11 cellular contexts compared by ENCODE assay signal in the genomic region with DNA sequence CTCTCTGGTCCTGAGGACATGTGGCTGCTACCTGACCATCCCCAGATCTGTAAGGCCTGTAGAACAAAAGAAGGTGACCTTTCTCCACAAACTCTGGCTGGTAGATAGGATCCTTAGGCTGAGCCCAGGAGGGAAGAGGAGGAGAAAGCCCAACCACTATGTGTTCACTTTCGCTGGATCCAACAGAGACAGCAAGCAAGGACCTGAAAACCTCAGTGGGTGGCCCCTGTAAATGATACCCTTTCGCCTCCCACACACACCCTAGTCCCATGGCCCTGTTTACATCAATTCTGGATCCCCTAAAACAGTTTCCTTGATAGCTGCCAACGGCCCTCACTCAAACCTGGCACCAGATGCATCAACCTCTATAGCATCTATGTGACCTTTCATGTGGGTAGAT. TPM values are rescaled to one million over a fixed set of nuclear protein-coding genes. Genes with fewer than 3 reads are reported as not detected.
A peak's percentile ranks its signal among the peaks of the same experiment; 100 is the strongest.
DNase-seq lines count a peak whose midpoint lies in the region; ATAC-seq and TF ChIP-seq lines count a peak whose summit lies in the region.
"Had no signal": no experiment of that assay in that cellular context is flagged by ENCODE, and none has a peak within 500 bp of the region (broad histone marks: within the 10 kb centered on the region; RNA-seq: fewer than 3 reads in every experiment).

No MANE protein-coding gene starts in this region.

- peaks cover 84% of the 10 kb centered on the region for H3K4me1 Mint-ChIP-seq in CD8-positive, alpha-beta T cell (ENCODE audit: low read depth)
- peaks cover 42% of the 10 kb centered on the region for H3K4me1 Mint-ChIP-seq in nephron

- H3K9me3 Mint-ChIP-seq in CD8-positive, alpha-beta T cell = no peaks in the 10 kb centered on the region
- no peaks in the 10 kb centered on the region for H3K9me3 Mint-ChIP-seq in activated naive CD4-positive, alpha-beta T cell treated with anti-CD3 and anti-CD28 coated beads, Interleukin-2, amount 50 U/mL, for 72 hours
- H3K9me3 Mint-ChIP-seq in nephron = no peaks in the 10 kb centered on the region
- H3K9me3 Mint-ChIP-seq: neural crest cell had no signal

- H3K4me3 ChIP-seq in CD8-positive, alpha-beta T cell (ENCODE audit: low read depth, low read length) = peak overlapping the region; percentile 7
- no peak overlapping the region for H3K4me3 ChIP-seq in HEK293 (ENCODE audit: low read depth, low read length)

- no peak overlapping the region for H3K27ac ChIP-seq in CD8-positive, alpha-beta T cell (ENCODE audit: low read depth, low read length)
- no peak overlapping the region for H3K27ac ChIP-seq in HEK293 (ENCODE audit: extremely low read depth, low read depth, low read length)

- ATAC-seq in CD8-positive, alpha-beta T cell = no peak
- peak in 1 of 2 donors; percentile 16 for ATAC-seq in activated naive CD4-positive, alpha-beta T cell treated with anti-CD3 and anti-CD28 coated beads, Interleukin-2, amount 50 U/mL, for 72 hours

- H3K27me3 ChIP-seq in CD8-positive, alpha-beta T cell (ENCODE audit: insufficient read depth, low read length) = no peaks in the 10 kb centered on the region

- no peaks in the 10 kb centered on the region for H3K27me3 Mint-ChIP-seq in CD8-positive, alpha-beta T cell (ENCODE audit: low read depth)
- H3K27me3 Mint-ChIP-seq in nephron (ENCODE audit: low read depth) = no peaks in the 10 kb centered on the region

- no peaks in the 10 kb centered on the region for H3K9me3 ChIP-seq in CD8-positive, alpha-beta T cell (ENCODE audit: low read length)
- no peaks in the 10 kb centered on the region for H3K9me3 ChIP-seq in HEK293 (ENCODE audit: control insufficient read depth, insufficient read depth, low read depth, low read length)

- peaks cover 86% of the 10 kb centered on the region for H3K4me1 ChIP-seq in CD8-positive, alpha-beta T cell (ENCODE audit: insufficient read depth, low read length)
- 0 out of 2 replicates have a peak, but pooled peaks cover 2% of the 10 kb centered on the region for H3K4me1 ChIP-seq in HEK293 (ENCODE audit: control insufficient read depth, insufficient read depth, low read length)

- no peaks in the 10 kb centered on the region for H3K36me3 ChIP-seq in CD8-positive, alpha-beta T cell (ENCODE audit: insufficient read depth, low read length)
- H3K36me3 ChIP-seq in HEK293 (ENCODE audit: control insufficient read depth in 2 of 2, insufficient read depth in 1 of 2, low read length in 2 of 2) = peaks cover 0 to 1% of the 10 kb centered on the region in 2 experiments; a peak in 1 of 3 replicates

- intact Hi-C loops in CD8-positive, alpha-beta T cell (cut with DNase I, micrococcal nuclease) = loop anchor here in 1 of 2 experiments (5.0 kb wide), 1 partner anchor 897 kb away; no protein-coding TSS in a partner anchor

- DNase-seq in CD8-positive, alpha-beta T cell = no peak
- DNase-seq in activated naive CD4-positive, alpha-beta T cell treated with anti-CD3 and anti-CD28 coated beads, Interleukin-2, amount 50 U/mL, for 72 hours (ENCODE audit: low spot score in 2 of 2) = no peak
- no peak for DNase-seq in SIG-M5 (lab: John Stamatoyannopoulos, UW)
- no peak for DNase-seq in nucleus accumbens (lab: John Stamatoyannopoulos, UW)
- no peak for DNase-seq in NCI-H187 (lab: John Stamatoyannopoulos, UW)
- DNase-seq in stimulated activated CD4-positive, alpha-beta T cell treated with anti-CD3 and anti-CD28 coated beads, Interleukin-2, amount 100 ng/mL, for 24 hours = no peak
- DNase-seq: DMS79, NCI-H2029 treated with DMSO at 0.1 percent for 48 hours had no signal

- POLR2A ChIA-PET in CD8-positive, alpha-beta T cell (lab: Charles Lee) = interaction anchor here (1.3 to 1.5 kb wide), 2 partner anchors 10 to 11 kb away, joined by 3 to 4 read pairs; no protein-coding TSS in a partner anchor
- POLR2A ChIA-PET in HEK293 (lab: Yijun Ruan, JAX) = no interaction called here

- no peak for TF ChIP-seq CTCF in CD8-positive, alpha-beta T cell (IDR thresholded peaks at IDR 0.05)
- TF ChIP-seq CTCF in HEK293 (tag by site-specific recombination; IDR thresholded peaks at IDR 0.05) = no peak
- TF ChIP-seq CTCF in nephron (IDR thresholded peaks at IDR 0.05; ENCODE audit: unreplicated experiment in 3 of 3) = no peak

- peak overlapping the region; percentile 82 for H3K27ac Mint-ChIP-seq in CD8-positive, alpha-beta T cell
- peak overlapping the region; percentile 45 to 78 for H3K27ac Mint-ChIP-seq in activated naive CD4-positive, alpha-beta T cell treated with anti-CD3 and anti-CD28 coated beads, Interleukin-2, amount 50 U/mL, for 72 hours
- H3K27ac Mint-ChIP-seq in nephron = peak overlapping the region in 2 of 3 experiments; percentile 10 to 51

- CTCF ChIA-PET in CD8-positive, alpha-beta T cell (lab: Charles Lee) = no interaction called here
- CTCF ChIA-PET in HEK293 (lab: Yijun Ruan, JAX) = no interaction called here

- peaks cover 6% of the 10 kb centered on the region for H3K36me3 Mint-ChIP-seq in CD8-positive, alpha-beta T cell
- H3K36me3 Mint-ChIP-seq in activated naive CD4-positive, alpha-beta T cell treated with anti-CD3 and anti-CD28 coated beads, Interleukin-2, amount 50 U/mL, for 72 hours = peaks cover 4 to 11% of the 10 kb centered on the region in 2 donors
- no peaks in the 10 kb centered on the region for H3K36me3 Mint-ChIP-seq in nephron (ENCODE audit: low read depth)

- H3K4me3 Mint-ChIP-seq in CD8-positive, alpha-beta T cell = peak overlapping the region; percentile 51
- H3K4me3 Mint-ChIP-seq in nephron = no peak overlapping the region
- H3K4me3 Mint-ChIP-seq: neural crest cell had no signal

TF ChIP-seq in HEK293, 187 proteins besides CTCF, POLR2A, EP300 and RAD21:
- TF ChIP-seq ZIC2 (tag by site-specific recombination; IDR thresholded peaks at IDR 0.05) (peak; percentile 62), SCRT2 (tag by site-specific recombination; IDR thresholded peaks at IDR 0.05) (no peak), ZNF248 (tag by site-specific recombination; IDR thresholded peaks at IDR 0.05) (no peak), IKZF3 (tag by site-specific recombination; IDR thresholded peaks at IDR 0.05) (0 out of 2 replicates have a peak, but pooled peaks have one; percentile 27), ZNF366 (tag by site-specific recombination; conservative IDR thresholded peaks at IDR 0.05) (no peak), SALL2 (tag by site-specific recombination; IDR thresholded peaks at IDR 0.05; ENCODE audit: borderline replicate concordance) (no peak), EGR2 (tag by site-specific recombination; IDR thresholded peaks at IDR 0.05; ENCODE audit: low read depth) (peak; percentile 53; the same call in 1 of the 2 replicates), PRDM1 (tag by site-specific recombination; IDR thresholded peaks at IDR 0.05) (peak; percentile 57; the same call in 1 of the 2 replicates), ZFHX2 (tag by site-specific recombination; conservative IDR thresholded peaks at IDR 0.05) (peak; percentile 65), ZNF623 (tag by site-specific recombination; IDR thresholded peaks at IDR 0.05) (no peak), GLIS1 (tag by site-specific recombination; IDR thresholded peaks at IDR 0.05) (peak; percentile 56)
- TF ChIP-seq, protein P1, sequence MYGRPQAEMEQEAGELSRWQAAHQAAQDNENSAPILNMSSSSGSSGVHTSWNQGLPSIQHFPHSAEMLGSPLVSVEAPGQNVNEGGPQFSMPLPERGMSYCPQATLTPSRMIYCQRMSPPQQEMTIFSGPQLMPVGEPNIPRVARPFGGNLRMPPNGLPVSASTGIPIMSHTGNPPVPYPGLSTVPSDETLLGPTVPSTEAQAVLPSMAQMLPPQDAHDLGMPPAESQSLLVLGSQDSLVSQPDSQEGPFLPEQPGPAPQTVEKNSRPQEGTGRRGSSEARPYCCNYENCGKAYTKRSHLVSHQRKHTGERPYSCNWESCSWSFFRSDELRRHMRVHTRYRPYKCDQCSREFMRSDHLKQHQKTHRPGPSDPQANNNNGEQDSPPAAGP (tag by site-specific recombination; IDR thresholded peaks at IDR 0.05) = no peak
- TF ChIP-seq, protein P2, sequence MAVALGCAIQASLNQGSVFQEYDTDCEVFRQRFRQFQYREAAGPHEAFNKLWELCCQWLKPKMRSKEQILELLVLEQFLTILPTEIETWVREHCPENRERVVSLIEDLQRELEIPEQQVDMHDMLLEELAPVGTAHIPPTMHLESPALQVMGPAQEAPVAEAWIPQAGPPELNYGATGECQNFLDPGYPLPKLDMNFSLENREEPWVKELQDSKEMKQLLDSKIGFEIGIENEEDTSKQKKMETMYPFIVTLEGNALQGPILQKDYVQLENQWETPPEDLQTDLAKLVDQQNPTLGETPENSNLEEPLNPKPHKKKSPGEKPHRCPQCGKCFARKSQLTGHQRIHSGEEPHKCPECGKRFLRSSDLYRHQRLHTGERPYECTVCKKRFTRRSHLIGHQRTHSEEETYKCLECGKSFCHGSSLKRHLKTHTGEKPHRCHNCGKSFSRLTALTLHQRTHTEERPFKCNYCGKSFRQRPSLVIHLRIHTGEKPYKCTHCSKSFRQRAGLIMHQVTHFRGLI (tag by site-specific recombination; IDR thresholded peaks at IDR 0.05) = peak; percentile 97
- TF ChIP-seq, protein P3, sequence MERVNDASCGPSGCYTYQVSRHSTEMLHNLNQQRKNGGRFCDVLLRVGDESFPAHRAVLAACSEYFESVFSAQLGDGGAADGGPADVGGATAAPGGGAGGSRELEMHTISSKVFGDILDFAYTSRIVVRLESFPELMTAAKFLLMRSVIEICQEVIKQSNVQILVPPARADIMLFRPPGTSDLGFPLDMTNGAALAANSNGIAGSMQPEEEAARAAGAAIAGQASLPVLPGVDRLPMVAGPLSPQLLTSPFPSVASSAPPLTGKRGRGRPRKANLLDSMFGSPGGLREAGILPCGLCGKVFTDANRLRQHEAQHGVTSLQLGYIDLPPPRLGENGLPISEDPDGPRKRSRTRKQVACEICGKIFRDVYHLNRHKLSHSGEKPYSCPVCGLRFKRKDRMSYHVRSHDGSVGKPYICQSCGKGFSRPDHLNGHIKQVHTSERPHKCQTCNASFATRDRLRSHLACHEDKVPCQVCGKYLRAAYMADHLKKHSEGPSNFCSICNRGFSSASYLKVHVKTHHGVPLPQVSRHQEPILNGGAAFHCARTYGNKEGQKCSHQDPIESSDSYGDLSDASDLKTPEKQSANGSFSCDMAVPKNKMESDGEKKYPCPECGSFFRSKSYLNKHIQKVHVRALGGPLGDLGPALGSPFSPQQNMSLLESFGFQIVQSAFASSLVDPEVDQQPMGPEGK (tag by site-specific recombination; IDR thresholded peaks at IDR 0.05) = no peak

RNA-seq across cellular contexts. Expression of a gene that starts 22.4 kb away (rescaled TPM):
- 100 to 1,000 TPM in 1 of 2 experiments, 10 to 100 TPM in 1; 99.9 to 107 TPM for total RNA-seq in CD8-positive, alpha-beta T cell
- total RNA-seq in activated naive CD4-positive, alpha-beta T cell treated with anti-CD3 and anti-CD28 coated beads, Interleukin-2, amount 50 U/mL, for 72 hours = 10 to 100 TPM; 49.3 to 55.2 TPM

RNA-seq across cellular contexts. Expression of a gene that starts 25.3 kb away (rescaled TPM):
- total RNA-seq in CD8-positive, alpha-beta T cell = 100 to 1,000 TPM; 187 to 201 TPM
- total RNA-seq in activated naive CD4-positive, alpha-beta T cell treated with anti-CD3 and anti-CD28 coated beads, Interleukin-2, amount 50 U/mL, for 72 hours = 100 to 1,000 TPM in 1 of 2 donors, 10 to 100 TPM in 1; 75.7 to 122 TPM

Comparison
In these comparisons a context has a peak if more than half of its experiments do, and no peak if none do; other contexts are left out.
1. H3K27ac Mint-ChIP-seq: peak in every context shown above with its lines; median percentile 82 in CD8-positive, alpha-beta T cell; 62 in activated naive CD4-positive, alpha-beta T cell treated with anti-CD3 and anti-CD28 coated beads, Interleukin-2, amount 50 U/mL, for 72 hours; 30 in nephron.